Comparison of ENCODE assay signal across 13 cellular contexts in the genomic region with DNA sequence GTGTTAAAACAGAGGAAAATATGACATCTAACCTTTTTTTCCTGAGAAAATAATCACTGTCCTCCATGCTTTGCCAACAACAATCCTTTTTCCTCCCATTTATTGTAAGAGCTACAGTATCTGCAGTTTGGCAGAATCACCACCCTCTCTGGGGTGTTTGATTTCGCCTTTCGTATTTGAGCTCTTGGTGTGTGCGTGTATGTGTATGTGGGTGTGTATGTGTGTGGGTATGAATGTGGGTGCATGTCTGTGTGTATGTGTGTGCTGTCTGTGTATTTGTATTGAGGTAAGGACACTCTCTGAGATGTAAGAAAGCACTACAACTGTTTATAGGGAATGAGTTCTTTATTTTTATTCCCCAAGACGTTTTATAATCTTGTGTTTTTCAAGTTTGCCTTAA.
"Had no signal": no experiment of that assay in that cellular context is flagged by ENCODE, and none has a peak within 500 bp of the region (broad histone marks: within the 10 kb centered on the region; RNA-seq: fewer than 3 reads in every experiment).

No MANE protein-coding gene starts in this region.

- H3K36me3 ChIP-seq: esophagus squamous epithelium, lower lobe of right lung, thoracic aorta had no signal

- H3K4me3 ChIP-seq: esophagus squamous epithelium, lower lobe of right lung, mucosa of descending colon, thoracic aorta had no signal

- DNase-seq: activated CD4-positive, alpha-beta T cell treated with anti-CD3 and anti-CD28 coated beads, Interleukin-2, amount 10 ng/mL, durations not matched to agents 7 days and 5 days; activated CD4-positive, CD25-positive, alpha-beta regulatory T cell; activated naive CD4-positive, alpha-beta T cell treated with anti-CD3 and anti-CD28 coated beads, Interleukin-2, amount 10 ng/mL, durations not matched to agents 7 days and 5 days; esophagus squamous epithelium; foreskin fibroblast; glutamatergic neuron; immature natural killer cell; lower lobe of right lung; mucosa of descending colon; naive thymus-derived CD8-positive, alpha-beta T cell; stimulated activated CD4-positive, alpha-beta T cell treated with anti-CD3 and anti-CD28 coated beads, Interleukin-4, amount 100 ng/mL, for 24 hours; T-helper 2 cell had no signal

- ATAC-seq: lower lobe of right lung; mucosa of descending colon; naive thymus-derived CD8-positive, alpha-beta T cell had no signal

- H3K27ac ChIP-seq: lower lobe of right lung, thoracic aorta had no signal

- H3K9me3 ChIP-seq: esophagus squamous epithelium, lower lobe of right lung, mucosa of descending colon, thoracic aorta had no signal
